Comparison of ENCODE assay signal across 9 cellular contexts in genomic region chr1:247841796-247842195, GRCh38. TPM values are rescaled to one million over a fixed set of nuclear protein-coding genes. Genes with fewer than 3 reads are reported as not detected.
"Had no signal": no experiment of that assay in that cellular context is flagged by ENCODE, and none has a peak within 500 bp of the region (broad histone marks: within the 10 kb centered on the region; RNA-seq: fewer than 3 reads in every experiment).

TSS of gene OR11L1 (minus strand) at chr1:247841896. CDS start at chr1:247841896, 0 bp downstream.

- H2AFZ ChIP-seq: GM23338 had no signal

- H3K4me3 ChIP-seq: GM23338, HAP-1 had no signal

- ATAC-seq: GM23338, HCT116 had no signal

- DNase-seq: H7, HFFc6, KBM-7 had no signal

- H3K9me3 ChIP-seq: HAP-1 had no signal

- H3K4me1 Mint-ChIP-seq: GM23338 had no signal

- H3K36me3 Mint-ChIP-seq: IgD-negative memory B cell had no signal

- H3K4me3 Mint-ChIP-seq: GM23338, HFFc6 had no signal

- H3K27me3 Mint-ChIP-seq: IgD-negative memory B cell had no signal

- H3K36me3 ChIP-seq: HAP-1 had no signal

- H3K27ac Mint-ChIP-seq: GM23338, HFFc6, IgD-negative memory B cell had no signal

- H3K4me2 ChIP-seq: GM23338 had no signal

- H3K4me1 ChIP-seq: HAP-1 had no signal

RNA-seq across cellular contexts. Expression of gene OR11L1, which starts in this region (rescaled TPM):
- total RNA-seq: GM23338, H4, H7, HFFc6, HT-29 had no signal
- polyA plus RNA-seq: GM23338, IgD-negative memory B cell had no signal
